Comparison of ENCODE assay signal across 10 cellular contexts in the genomic region with DNA sequence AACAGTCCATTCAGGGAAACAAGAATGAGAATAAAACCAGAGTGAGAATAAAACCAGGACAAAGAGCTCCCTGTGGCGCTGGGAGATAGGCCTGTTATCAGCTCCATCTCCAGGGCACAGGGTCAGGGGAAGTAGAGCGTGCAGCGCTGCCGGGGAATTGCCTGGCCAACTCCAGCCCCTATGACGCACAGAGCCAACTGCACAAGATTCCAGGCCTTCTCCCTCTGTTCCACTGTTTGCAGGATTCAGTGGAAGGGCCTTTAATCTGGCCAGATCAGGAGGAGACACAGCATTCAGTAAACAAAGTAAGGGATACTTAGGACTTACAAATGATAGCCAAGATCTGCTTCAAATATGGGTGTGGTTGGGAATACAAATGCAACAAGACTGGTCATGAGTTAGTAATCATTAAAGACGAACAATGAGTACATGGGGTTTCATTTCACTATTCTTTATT. TPM values are rescaled to one million over a fixed set of nuclear protein-coding genes. Genes with fewer than 3 reads are reported as not detected.
DNase-seq lines count a peak whose midpoint lies in the region; ATAC-seq and TF ChIP-seq lines count a peak whose summit lies in the region.
"Had no signal": no experiment of that assay in that cellular context is flagged by ENCODE, and none has a peak within 500 bp of the region (broad histone marks: within the 10 kb centered on the region; RNA-seq: fewer than 3 reads in every experiment).

No MANE protein-coding gene starts in this region.

- peaks cover 3% of the 10 kb centered on the region for H3K79me2 ChIP-seq in parathyroid adenoma

- H3K4me3 ChIP-seq in fibroblast of villous mesenchyme (ENCODE audit: low read depth, low read length) (no peak overlapping the region), parathyroid adenoma (ENCODE audit: low read depth, low read length) (no peak overlapping the region)

- no peaks in the 10 kb centered on the region for H3K9me3 Mint-ChIP-seq in CD4-positive, alpha-beta T cell
- H3K9me3 Mint-ChIP-seq: memory B cell had no signal

- no peak overlapping the region for H3K9ac ChIP-seq in parathyroid adenoma

- H3K4me3 Mint-ChIP-seq in CD4-positive, alpha-beta T cell, result no peak overlapping the region
- H3K4me3 Mint-ChIP-seq: memory B cell had no signal

- CTCF ChIA-PET in CD4-positive, alpha-beta T cell (lab: Charles Lee), result no interaction called here

- H3K36me3 Mint-ChIP-seq in CD4-positive, alpha-beta T cell (ENCODE audit: low read depth), result no peaks in the 10 kb centered on the region

- H2AFZ ChIP-seq in parathyroid adenoma, result no peak overlapping the region

- no peak for TF ChIP-seq CTCF in CD4-positive, alpha-beta T cell (IDR thresholded peaks at IDR 0.05)
- TF ChIP-seq CTCF in fibroblast of villous mesenchyme (IDR thresholded peaks at IDR 0.05; ENCODE audit: insufficient read depth, low read depth, low read length) (no peak), parathyroid adenoma (IDR thresholded peaks at IDR 0.05) (no peak)

- no peak overlapping the region for H3K27ac ChIP-seq in CD4-positive, alpha-beta T cell (ENCODE audit: low read depth, low read length)
- H3K27ac ChIP-seq in parathyroid adenoma, result peak overlapping the region; percentile 77
- H3K27ac ChIP-seq: HL-60 had no signal

- intact Hi-C loops in CD4-positive, alpha-beta T cell (cut with DNase I, micrococcal nuclease), result no loop called here

- H3K4me2 ChIP-seq in parathyroid adenoma (ENCODE audit: low read length), result peak overlapping the region; percentile 15

- peak overlapping the region; percentile 43 for H3K27ac Mint-ChIP-seq in CD4-positive, alpha-beta T cell
- H3K27ac Mint-ChIP-seq: memory B cell had no signal

- POLR2A ChIA-PET in CD4-positive, alpha-beta T cell (lab: Charles Lee), result no interaction called here

- H3K27me3 Mint-ChIP-seq in CD4-positive, alpha-beta T cell, result peaks cover 6% of the 10 kb centered on the region

- no peaks in the 10 kb centered on the region for H3K9me3 ChIP-seq in CD4-positive, alpha-beta T cell (ENCODE audit: control insufficient read depth, low read length)
- H3K9me3 ChIP-seq in parathyroid adenoma (ENCODE audit: control insufficient read depth, low read length), result no peaks in the 10 kb centered on the region

- ATAC-seq in CD4-positive, alpha-beta T cell (ENCODE audit: poor library complexity), result no peak
- no peak for ATAC-seq in GM21576 (IDR thresholded peaks at IDR 0.05; ENCODE audit: unreplicated experiment)

- H3K27me3 ChIP-seq in CD4-positive, alpha-beta T cell (ENCODE audit: control insufficient read depth, insufficient read depth, low read length), result no peaks in the 10 kb centered on the region
- H3K27me3 ChIP-seq in parathyroid adenoma (ENCODE audit: control insufficient read depth, insufficient read depth, low read length), result no peaks in the 10 kb centered on the region

- H3K4me1 Mint-ChIP-seq in CD4-positive, alpha-beta T cell (ENCODE audit: low read depth), result peaks cover 13% of the 10 kb centered on the region

- no peak for DNase-seq in CD4-positive, alpha-beta T cell
- DNase-seq in SK-N-DZ (ENCODE audit: low spot score) (peak; percentile 94), fibroblast of villous mesenchyme (ENCODE audit: low read depth) (peak; percentile 99), NCI-H1417 (lab: John Stamatoyannopoulos, UW) (no peak), activated gamma-delta T cell treated with Interleukin-2 at 50 U/mL for 16 hours (no peak)
- DNase-seq in activated CD4-positive, alpha-beta T cell treated with anti-CD3 and anti-CD28 coated beads, Interleukin-2, amount 50 U/mL, for 4 hours, result no peak

- H3K4me1 ChIP-seq in parathyroid adenoma, result peaks cover 31% of the 10 kb centered on the region

- no peaks in the 10 kb centered on the region for H3K36me3 ChIP-seq in parathyroid adenoma (ENCODE audit: control insufficient read depth, insufficient read depth, low read length)

RNA-seq across cellular contexts. Expression of a gene that starts 49.4 kb away (rescaled TPM):
- total RNA-seq in CD4-positive, alpha-beta T cell, result under 1 TPM; 0.47 to 0.85 TPM
- 27.9 and 33.4 TPM in 2 replicates for polyA plus RNA-seq in SK-N-DZ (2014; cell fraction: cytosol; rRNA removed)
- 13.8 and 19.2 TPM in 2 replicates for polyA plus RNA-seq in SK-N-DZ (2014; cell fraction: nucleus; rRNA removed)
- 229 and 231 TPM in 2 replicates for total RNA-seq in fibroblast of villous mesenchyme

Comparison
In these comparisons a context has a peak if more than half of its experiments do, and no peak if none do; other contexts are left out.
1. DNase-seq: peak in SK-N-DZ (single experiment) and fibroblast of villous mesenchyme (single experiment); none in CD4-positive, alpha-beta T cell (0 of 10), NCI-H1417 (0 of 3), activated gamma-delta T cell treated with Interleukin-2 at 50 U/mL for 16 hours (single experiment) and activated CD4-positive, alpha-beta T cell treated with anti-CD3 and anti-CD28 coated beads, Interleukin-2, amount 50 U/mL, for 4 hours (0 of 2).
2. RNA of a gene that starts 49.4 kb away (total RNA-seq): 229 to 231 TPM in fibroblast of villous mesenchyme; 0.47 to 0.85 TPM in CD4-positive, alpha-beta T cell; every median in the first group is over 100 times any median in the second.